20 cellular contexts compared by ENCODE assay signal in the genomic region with DNA sequence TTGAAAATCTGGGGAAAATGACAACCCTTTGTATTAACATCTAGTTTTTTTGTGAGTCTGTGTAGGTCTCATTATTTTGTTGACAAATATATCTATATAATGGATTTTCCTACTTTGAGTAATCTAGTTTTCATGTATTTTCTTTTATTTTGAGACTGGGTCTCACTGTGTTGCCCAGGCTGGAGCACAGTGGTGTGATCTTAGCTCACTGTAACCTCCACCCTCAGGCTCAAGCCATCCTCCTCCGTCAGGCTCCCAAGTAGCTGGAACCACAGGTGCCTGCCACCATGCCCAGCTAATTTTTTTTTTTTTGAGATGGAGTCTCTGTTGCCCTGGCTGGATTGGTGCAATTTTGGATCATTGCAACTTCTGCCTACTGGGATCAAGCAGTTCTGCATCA. TPM values are rescaled to one million over a fixed set of nuclear protein-coding genes. Genes with fewer than 3 reads are reported as not detected.
DNase-seq lines count a peak whose midpoint lies in the region; FAIRE-seq and TF ChIP-seq lines count a peak whose summit lies in the region.
"Had no signal": no experiment of that assay in that cellular context is flagged by ENCODE, and none has a peak within 500 bp of the region (broad histone marks: within the 10 kb centered on the region; RNA-seq: fewer than 3 reads in every experiment).

No MANE protein-coding gene starts in this region.

- H2BK5ac ChIP-seq in H9 (ENCODE audit: insufficient read length, low read length) (peak overlapping the region; percentile 8), H1 (ENCODE audit: low read depth, low read length) (peak overlapping the region; percentile 68; the same call in 1 of the 2 replicates)

- H3K23ac ChIP-seq in H9 (ENCODE audit: insufficient read length, low read depth, low read length) (no peak overlapping the region), H1 (ENCODE audit: insufficient read length) (no peak overlapping the region)

- CTCF ChIA-PET in H1 (lab: Charles Lee; ENCODE audit: partially characterized antibody), result interaction anchor here (0.7 to 1.1 kb wide), 4 partner anchors 11 to 179 kb away, joined by 3 read pairs; no protein-coding TSS in a partner anchor

- H3K9me3 ChIP-seq in H9 (ENCODE audit: control insufficient read depth, low read depth, low read length), result peaks cover 2% of the 10 kb centered on the region
- H3K9me3 ChIP-seq in H1 (ENCODE audit: insufficient read depth in 2 of 2, low read depth in 1 of 2, low read length in 1 of 2), result no peaks in the 10 kb centered on the region

- peaks cover 2% of the 10 kb centered on the region for H3K79me1 ChIP-seq in H9 (ENCODE audit: insufficient read depth, low read depth, low read length, poor library complexity, severe bottlenecking)
- H3K79me1 ChIP-seq in H1 (ENCODE audit: low read depth, low read length), result no peaks in the 10 kb centered on the region; the same call in 1 of the 2 replicates

- H3K9ac ChIP-seq in H9 (ENCODE audit: extremely low read depth, insufficient read length, low read length), result no peak overlapping the region
- H3K9ac ChIP-seq in H1 (replicated peaks in 1 of 4; ENCODE audit: extremely low read depth in 1 of 4, low read depth in 3 of 4, low read length in 3 of 4), result no peak overlapping the region

- H3K4ac ChIP-seq in H9 (ENCODE audit: low read depth, low read length) (no peak overlapping the region), H1 (replicated peaks; ENCODE audit: insufficient read length, low read depth, low read length) (no peak overlapping the region)

- no peak overlapping the region for H3K18ac ChIP-seq in H9 (ENCODE audit: insufficient read length, low read depth, low read length)
- H3K18ac ChIP-seq in H1 (ENCODE audit: extremely low read depth, low read length), result 0 out of 2 replicates have a peak overlapping the region, but pooled peaks have one; percentile 0

- no peak for DNase-seq in H9
- no peak for DNase-seq in H1 (ENCODE audit: low read depth in 1 of 2, low spot score in 2 of 2)
- no peak for DNase-seq in neural crest cell (ENCODE audit: low read depth, low spot score)
- DNase-seq in NCI-H524 (lab: John Stamatoyannopoulos, UW), result no peak
- DNase-seq in kidney glomerular epithelial cell (lab: John Stamatoyannopoulos, UW), result no peak
- no peak for DNase-seq in AG20443 (ENCODE audit: low spot score)
- DNase-seq: 8988T; ACHN; C1 segment of cervical spinal cord; Calu3; CD4-positive, alpha-beta memory T cell; COR-L47; DMS53; DMS79 treated with DMSO at 0.1 percent for 48 hours; GF-D8; GOT3; H7 had no signal

- H4K8ac ChIP-seq in H9 (replicated peaks; ENCODE audit: insufficient read length, low read depth, low read length) (no peak overlapping the region), H1 (ENCODE audit: extremely low read depth, insufficient read depth, low read length) (no peak overlapping the region)

- H3K4me1 Mint-ChIP-seq in H9, result peaks cover 4 to 21% of the 10 kb centered on the region in 2 experiments; a peak in 3 of 4 replicates
- no peaks in the 10 kb centered on the region for H3K4me1 Mint-ChIP-seq in neural crest cell

- H3K56ac ChIP-seq in H9 (ENCODE audit: insufficient read length, low read depth, low read length) (no peak overlapping the region), H1 (replicated peaks; ENCODE audit: insufficient read length, low read depth, low read length) (no peak overlapping the region)

- POLR2A ChIA-PET in H1 (lab: Charles Lee; ENCODE audit: partially characterized antibody), result no interaction called here

- no peak for TF ChIP-seq CTCF in H9 (conservative IDR thresholded peaks at IDR 0.05)
- no peak for TF ChIP-seq CTCF in H1 (IDR thresholded peaks at IDR 0.05; ENCODE audit: control extremely low read depth in 1 of 3, insufficient read depth in 1 of 3, low read depth in 1 of 3, low read length in 3 of 3)
- no peak for TF ChIP-seq CTCF in neural crest cell (conservative IDR thresholded peaks at IDR 0.05)

- no peak overlapping the region for H3K14ac ChIP-seq in H9 (ENCODE audit: insufficient read depth, low read length)
- H3K14ac ChIP-seq in H1 (ENCODE audit: insufficient read length), result no peak overlapping the region

- H4K91ac ChIP-seq in H9 (ENCODE audit: insufficient read length, low read depth, low read length) (no peak overlapping the region), H1 (replicated peaks; ENCODE audit: insufficient read length, low read length) (peak overlapping the region; percentile 65)

- H4K5ac ChIP-seq in H9 (ENCODE audit: insufficient read length, low read depth, low read length), result no peak overlapping the region
- no peak overlapping the region for H4K5ac ChIP-seq in H1 (ENCODE audit: insufficient read length, low read depth, low read length)

- H3K9me3 Mint-ChIP-seq in H9 (peaks cover 3 to 16% of the 10 kb centered on the region in 2 experiments; a peak in 4 of 5 replicates), neural crest cell (no peaks in the 10 kb centered on the region)

- H3K36me3 ChIP-seq in H1 (ENCODE audit: control insufficient read depth in 2 of 4, insufficient read depth in 4 of 4, low read length in 3 of 4), result peaks cover 4 to 50% (median 28%) of the 10 kb centered on the region in 4 experiments; a peak in 7 of 8 replicates

- H3K4me1 ChIP-seq in H9 (ENCODE audit: insufficient read depth, low read length) (no peaks in the 10 kb centered on the region; the same call in 1 of the 2 replicates), H1 (replicated peaks in 1 of 4; ENCODE audit: control insufficient read depth in 3 of 4, insufficient read depth in 4 of 4, low read length in 3 of 4) (peaks cover 0 to 2% (median 0%) of the 10 kb centered on the region in 4 experiments; a peak in 2 of 7 replicates)
- H3K4me1 ChIP-seq: A549 had no signal

- H3T11ph ChIP-seq in H9 (ENCODE audit: low read length), result no peak overlapping the region

- peaks cover 68 to 79% (median 77%) of the 10 kb centered on the region in 3 experiments for H3K36me3 Mint-ChIP-seq in H9 (ENCODE audit: insufficient read depth in 1 of 3, low read depth in 3 of 3)
- H3K36me3 Mint-ChIP-seq in neural crest cell (ENCODE audit: low read depth), result peaks cover 16% of the 10 kb centered on the region

- H3K27ac Mint-ChIP-seq in H9, result peak overlapping the region; percentile 1 to 84 (median 44); a peak in 3 of 7 replicates
- H3K27ac Mint-ChIP-seq in neural crest cell (ENCODE audit: unreplicated experiment), result peak overlapping the region; percentile 43
- H3K27ac Mint-ChIP-seq: CD4-positive, alpha-beta memory T cell had no signal

- H3K4me3 Mint-ChIP-seq in H9 (no peak overlapping the region), neural crest cell (no peak overlapping the region)

- no peak for FAIRE-seq in H1 (lab: Jason Lieb, UNC)
- FAIRE-seq: A549, GM12891, GM18507 had no signal

- WGBS in H9 (ENCODE audit: extremely low coverage, insufficient read length, low lambda C conversion rate), result no CpG with 5 or more reads among the region's 1 CpG
- 92% methylated on average over 1 of the region's 1 CpG; no CpG with 5 or more reads in 1 of the 2 experiments for WGBS in H1 (ENCODE audit: extremely low coverage in 1 of 2, insufficient coverage in 1 of 2, insufficient read length in 1 of 2, insufficient replicate concordance in 2 of 2, low coverage in 1 of 2, low lambda C conversion rate in 2 of 2, missing lambda C conversion rate in 1 of 2), 2 experiments

- H2BK12ac ChIP-seq in H9 (ENCODE audit: insufficient read length, low read depth, low read length) (peak overlapping the region; percentile 4), H1 (ENCODE audit: low read depth, low read length) (peak overlapping the region; percentile 55; the same call in 1 of the 2 replicates)

- no peaks in the 10 kb centered on the region for H4K20me1 ChIP-seq in H9 (ENCODE audit: control insufficient read depth, insufficient read depth, insufficient read length)
- no peaks in the 10 kb centered on the region for H4K20me1 ChIP-seq in H1 (replicated peaks in 1 of 2; ENCODE audit: control insufficient read depth in 1 of 2, insufficient read depth in 2 of 2, low read length in 2 of 2)

- H3K23me2 ChIP-seq in H9 (ENCODE audit: insufficient read length, low read depth, low read length, poor library complexity, severe bottlenecking) (no peaks in the 10 kb centered on the region), H1 (ENCODE audit: low read depth, low read length) (no peaks in the 10 kb centered on the region)

- no peak for TF ChIP-seq POLR2A in H1 (IDR thresholded peaks at IDR 0.05; ENCODE audit: control extremely low read depth in 1 of 2, low read depth in 2 of 2, low read length in 2 of 2)

- no peak for TF ChIP-seq RAD21 in H1 (IDR thresholded peaks at IDR 0.05 in 1 of 2, conservative IDR thresholded peaks at IDR 0.05 in 1 of 2; ENCODE audit: low read depth in 2 of 2, low read length in 2 of 2)

- H2BK120ac ChIP-seq in H9 (ENCODE audit: low read depth, low read length, poor library complexity, severe bottlenecking), result no peak overlapping the region
- no peak overlapping the region for H2BK120ac ChIP-seq in H1 (replicated peaks; ENCODE audit: low read depth, low read length)

- H3K4me2 ChIP-seq in H9 (ENCODE audit: insufficient read depth, insufficient read length, low read length), result no peak overlapping the region
- no peak overlapping the region for H3K4me2 ChIP-seq in H1 (ENCODE audit: insufficient read depth in 1 of 2, low read depth in 2 of 2, low read length in 2 of 2)
- H3K4me2 ChIP-seq: A549 had no signal

- H3K4me3 ChIP-seq in H1 (ENCODE audit: extremely low read depth in 1 of 4, insufficient read depth in 2 of 4, low read depth in 3 of 4, low read length in 4 of 4), result no peak overlapping the region
- H3K4me3 ChIP-seq: A549 had no signal

- H3K27me3 ChIP-seq in H9 (ENCODE audit: insufficient read depth, low read length) (no peaks in the 10 kb centered on the region), H1 (replicated peaks in 1 of 4; ENCODE audit: control insufficient read depth in 3 of 4, extremely low read depth in 1 of 4, insufficient read depth in 3 of 4, low read length in 3 of 4) (no peaks in the 10 kb centered on the region)

- no peak overlapping the region for H2AK5ac ChIP-seq in H9 (ENCODE audit: insufficient read length, low read length)
- 0 out of 2 replicates have a peak overlapping the region, but pooled peaks have one; percentile 53 for H2AK5ac ChIP-seq in H1 (ENCODE audit: low read depth, low read length)

- H2BK20ac ChIP-seq in H9 (ENCODE audit: low read depth, low read length, poor library complexity, severe bottlenecking), result no peak overlapping the region
- no peak overlapping the region for H2BK20ac ChIP-seq in H1 (ENCODE audit: low read length)

- H2BK15ac ChIP-seq in H9 (ENCODE audit: low read depth, low read length) (no peak overlapping the region), H1 (ENCODE audit: low read length) (no peak overlapping the region)

- H3K27me3 Mint-ChIP-seq in H9 (ENCODE audit: low read depth) (no peaks in the 10 kb centered on the region), neural crest cell (ENCODE audit: low read depth) (no peaks in the 10 kb centered on the region)
- H3K27me3 Mint-ChIP-seq: CD4-positive, alpha-beta memory T cell had no signal

- H2AFZ ChIP-seq in H9 (ENCODE audit: low read length) (no peak overlapping the region), H1 (ENCODE audit: low read length) (no peak overlapping the region)

- H3K27ac ChIP-seq in H9 (ENCODE audit: insufficient read length, low read depth, low read length), result no peak overlapping the region
- no peak overlapping the region for H3K27ac ChIP-seq in H1 (ENCODE audit: low read depth, low read length)
- H3K27ac ChIP-seq: A549 had no signal

- H3K79me2 ChIP-seq in H9 (ENCODE audit: insufficient read depth, low read length) (no peaks in the 10 kb centered on the region; the same call in 1 of the 2 replicates), H1 (ENCODE audit: control insufficient read depth in 1 of 2, insufficient read depth in 2 of 2, low read length in 2 of 2) (peaks cover 0 to 11% of the 10 kb centered on the region in 2 experiments; a peak in 1 of 4 replicates)

- no peak for TF ChIP-seq EP300 in H1 (IDR thresholded peaks at IDR 0.05; ENCODE audit: borderline replicate concordance in 1 of 2, low read depth in 2 of 2, low read length in 2 of 2)

RNA-seq across cellular contexts. Expression of gene ZNF525, which starts 9.2 kb away (rescaled TPM):
- total RNA-seq in H9 (2021) (37.7 and 39.2 TPM in 2 replicates), neural crest cell (6.9 and 8.4 TPM in 2 replicates)
- 58.0 and 63.4 TPM in 2 replicates for total RNA-seq in H1 (2021; fragmentation: NEBNext Ultra II Directional; extraction: Animal tissue kit (Norgen Biotek cat#: 25700))
- 5.1 and 8.2 TPM in 2 replicates for polyA plus RNA-seq in H1 (2011; rRNA removed)
- polyA plus RNA-seq in H1 (2011; cell fraction: cytosol; rRNA removed), result 12.0 TPM
- 14.0 TPM for polyA plus RNA-seq in H1 (2011; cell fraction: nucleus; rRNA removed)
- polyA plus RNA-seq in H1 (2012, experiment 1 of 2), result 14.6 to 28.4 TPM (median 18.9 TPM) in 4 replicates
- polyA plus RNA-seq in H1 (2012, experiment 2 of 2), result 2.4 TPM
- 29.8 TPM for polyA plus RNA-seq in H1 (2013, experiment 1 of 2)
- polyA plus RNA-seq in H1 (2013, experiment 2 of 2), result 26.6 TPM
- polyA minus RNA-seq in H1 (2011; rRNA and poly(A)+ RNA removed), result 49.4 and 53.6 TPM in 2 replicates
- polyA minus RNA-seq in H1 (2011; cell fraction: cytosol; rRNA and poly(A)+ RNA removed), result 21.4 TPM
- 117 TPM for polyA minus RNA-seq in H1 (2011; cell fraction: nucleus; rRNA and poly(A)+ RNA removed)

RNA-seq across cellular contexts. Expression of gene ZNF765, which starts 20.2 kb away (rescaled TPM):
- total RNA-seq in H9 (2021) (20.4 and 23.1 TPM in 2 replicates), neural crest cell (10.1 and 10.8 TPM in 2 replicates)
- 21.0 and 22.3 TPM in 2 replicates for total RNA-seq in H1 (2021; fragmentation: NEBNext Ultra II Directional; extraction: Animal tissue kit (Norgen Biotek cat#: 25700))
- polyA plus RNA-seq in H1 (2011; rRNA removed), result 4.5 and 5.4 TPM in 2 replicates
- polyA plus RNA-seq in H1 (2011; cell fraction: cytosol; rRNA removed), result 8.0 TPM
- 26.3 TPM for polyA plus RNA-seq in H1 (2011; cell fraction: nucleus; rRNA removed)
- polyA plus RNA-seq in H1 (2012, experiment 1 of 2), result 6.6 to 10.1 TPM (median 7.8 TPM) in 4 replicates
- polyA plus RNA-seq in H1 (2012, experiment 2 of 2), result 0.45 TPM
- 9.4 TPM for polyA plus RNA-seq in H1 (2013, experiment 1 of 2)
- 8.1 TPM for polyA plus RNA-seq in H1 (2013, experiment 2 of 2)
- polyA minus RNA-seq in H1 (2011; rRNA and poly(A)+ RNA removed), result 25.2 and 33.7 TPM in 2 replicates
- polyA minus RNA-seq in H1 (2011; cell fraction: cytosol; rRNA and poly(A)+ RNA removed), result 11.4 TPM
- polyA minus RNA-seq in H1 (2011; cell fraction: nucleus; rRNA and poly(A)+ RNA removed), result 58.5 TPM

RNA-seq across cellular contexts. Expression of gene ZNF845, which starts 41.2 kb away (rescaled TPM):
- total RNA-seq in H9 (2021), result 17.4 TPM in 2 replicates
- 20.8 and 22.5 TPM in 2 replicates for total RNA-seq in H1 (2021; fragmentation: NEBNext Ultra II Directional; extraction: Animal tissue kit (Norgen Biotek cat#: 25700))
- polyA plus RNA-seq in H1 (2011; rRNA removed), result 2.4 and 3.6 TPM in 2 replicates
- polyA plus RNA-seq in H1 (2011; cell fraction: cytosol; rRNA removed), result 4.9 TPM
- polyA plus RNA-seq in H1 (2011; cell fraction: nucleus; rRNA removed), result 3.4 TPM
- 7.1 to 13.6 TPM (median 8.5 TPM) in 4 replicates for polyA plus RNA-seq in H1 (2012, experiment 1 of 2)
- polyA plus RNA-seq in H1 (2012, experiment 2 of 2), result 0.66 TPM
- 8.5 TPM for polyA plus RNA-seq in H1 (2013, experiment 1 of 2)
- 8.0 TPM for polyA plus RNA-seq in H1 (2013, experiment 2 of 2)
- 24.1 and 36.6 TPM in 2 replicates for polyA minus RNA-seq in H1 (2011; rRNA and poly(A)+ RNA removed)
- 18.0 TPM for polyA minus RNA-seq in H1 (2011; cell fraction: cytosol; rRNA and poly(A)+ RNA removed)
- polyA minus RNA-seq in H1 (2011; cell fraction: nucleus; rRNA and poly(A)+ RNA removed), result 37.7 TPM
- total RNA-seq in neural crest cell, result 7.9 and 8.2 TPM in 2 replicates

RNA-seq across cellular contexts. Expression of gene ZNF761, which starts 57.0 kb away (rescaled TPM):
- total RNA-seq in H9 (2021) (32.7 and 33.8 TPM in 2 replicates), neural crest cell (10.0 and 10.5 TPM in 2 replicates)
- total RNA-seq in H1 (2021; fragmentation: NEBNext Ultra II Directional; extraction: Animal tissue kit (Norgen Biotek cat#: 25700)), result 24.2 and 25.1 TPM in 2 replicates
- 10.8 and 11.1 TPM in 2 replicates for polyA plus RNA-seq in H1 (2011; rRNA removed)
- 17.4 TPM for polyA plus RNA-seq in H1 (2011; cell fraction: cytosol; rRNA removed)
- 12.9 TPM for polyA plus RNA-seq in H1 (2011; cell fraction: nucleus; rRNA removed)
- 12.3 to 21.4 TPM (median 13.6 TPM) in 4 replicates for polyA plus RNA-seq in H1 (2012, experiment 1 of 2)
- polyA plus RNA-seq in H1 (2012, experiment 2 of 2), result 1.3 TPM
- polyA plus RNA-seq in H1 (2013, experiment 1 of 2), result 17.3 TPM
- polyA plus RNA-seq in H1 (2013, experiment 2 of 2), result 16.9 TPM
- 23.7 and 33.8 TPM in 2 replicates for polyA minus RNA-seq in H1 (2011; rRNA and poly(A)+ RNA removed)
- 17.1 TPM for polyA minus RNA-seq in H1 (2011; cell fraction: cytosol; rRNA and poly(A)+ RNA removed)
- polyA minus RNA-seq in H1 (2011; cell fraction: nucleus; rRNA and poly(A)+ RNA removed), result 36.3 TPM
